ENCODE assay signal across 10 cellular contexts in genomic region chr2:43317194-43317593, GRCh38.
"Had no signal": no experiment of that assay in that cellular context is flagged by ENCODE, and none has a peak within 500 bp of the region (broad histone marks: within the 10 kb centered on the region; RNA-seq: fewer than 3 reads in every experiment).

No MANE protein-coding gene starts in this region.

- ATAC-seq: HCT116 had no signal

- H3K27ac ChIP-seq: GM23248, HL-60, KMS-11 had no signal

- H3K4me3 Mint-ChIP-seq: HFFc6 had no signal

- H3K4me1 ChIP-seq: HAP-1 had no signal

- H3K36me3 ChIP-seq: HAP-1 had no signal

- H3K4me3 ChIP-seq: GM23248, HAP-1 had no signal

- H3K27ac Mint-ChIP-seq: HFFc6 had no signal

- H2AFZ ChIP-seq: GM23248 had no signal

- DNase-seq: GM23248, GOT3, H7, HFFc6, IMR-90, KBM-7 had no signal

- H3K9ac ChIP-seq: GM23248, KMS-11 had no signal

- H3K9me3 Mint-ChIP-seq: HFFc6 had no signal

- H3K4me2 ChIP-seq: KMS-11 had no signal

- H3K9me3 ChIP-seq: HAP-1 had no signal
